In genomic region chr15:62066663-62067447, GRCh38 we compare ENCODE assay signal across 1 cellular context.
TF ChIP-seq lines count a peak whose summit lies in the region.

A gene with protein sequence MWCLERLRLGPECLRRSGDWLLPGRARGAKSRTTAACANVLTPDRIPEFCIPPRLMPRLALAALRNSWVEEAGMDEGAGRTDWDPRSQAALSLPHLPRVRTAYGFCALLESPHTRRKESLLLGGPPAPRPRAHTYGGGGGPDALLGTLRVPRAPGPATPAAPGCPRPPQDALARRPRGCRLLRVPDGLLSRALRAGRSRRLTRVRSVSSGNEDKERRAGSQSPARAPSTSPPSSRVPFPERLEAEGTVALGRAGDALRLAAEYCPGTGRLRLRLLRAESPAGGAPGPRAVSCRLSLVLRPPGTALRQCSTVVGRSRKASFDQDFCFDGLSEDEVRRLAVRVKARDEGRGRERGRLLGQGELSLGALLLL (plus strand): TSS chr15:62066977. CDS start chr15:62067614, 637 bp downstream.

TF ChIP-seq in HepG2, 621 proteins besides CTCF, POLR2A, EP300 and RAD21 (continued from another document and continues in another):
- TF ChIP-seq PRDM4 (CRISPR knock-in tag; IDR thresholded peaks at IDR 0.05; ENCODE audit: borderline replicate concordance) = no peak
- TF ChIP-seq MYPOP (CRISPR knock-in tag; IDR thresholded peaks at IDR 0.05) = peak; percentile 82
- TF ChIP-seq RERE (CRISPR knock-in tag; IDR thresholded peaks at IDR 0.05; ENCODE audit: low read depth) = no peak
- no peak for TF ChIP-seq PRDM10 (CRISPR knock-in tag; IDR thresholded peaks at IDR 0.05; ENCODE audit: low read depth)
- no peak for TF ChIP-seq SALL2 (CRISPR knock-in tag; IDR thresholded peaks at IDR 0.05)
- TF ChIP-seq MXD1 (CRISPR knock-in tag; IDR thresholded peaks at IDR 0.05) = peak; percentile 74; the same call in 1 of the 2 replicates
- peak; percentile 38; the same call in 1 of the 2 replicates for TF ChIP-seq ZNF253 (CRISPR knock-in tag; IDR thresholded peaks at IDR 0.05; ENCODE audit: borderline replicate concordance)
- 0 out of 2 replicates have a peak, but pooled peaks have one; percentile 48 for TF ChIP-seq RFXANK (CRISPR knock-in tag; IDR thresholded peaks at IDR 0.05)
- TF ChIP-seq, protein P1, sequence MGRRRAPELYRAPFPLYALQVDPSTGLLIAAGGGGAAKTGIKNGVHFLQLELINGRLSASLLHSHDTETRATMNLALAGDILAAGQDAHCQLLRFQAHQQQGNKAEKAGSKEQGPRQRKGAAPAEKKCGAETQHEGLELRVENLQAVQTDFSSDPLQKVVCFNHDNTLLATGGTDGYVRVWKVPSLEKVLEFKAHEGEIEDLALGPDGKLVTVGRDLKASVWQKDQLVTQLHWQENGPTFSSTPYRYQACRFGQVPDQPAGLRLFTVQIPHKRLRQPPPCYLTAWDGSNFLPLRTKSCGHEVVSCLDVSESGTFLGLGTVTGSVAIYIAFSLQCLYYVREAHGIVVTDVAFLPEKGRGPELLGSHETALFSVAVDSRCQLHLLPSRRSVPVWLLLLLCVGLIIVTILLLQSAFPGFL (CRISPR knock-in tag; IDR thresholded peaks at IDR 0.05) = no peak
- TF ChIP-seq CSRNP1 (CRISPR knock-in tag; IDR thresholded peaks at IDR 0.05) = peak; percentile 91
- 0 out of 2 replicates have a peak, but pooled peaks have one; percentile 32 for TF ChIP-seq HOXA9 (CRISPR knock-in tag; IDR thresholded peaks at IDR 0.05; ENCODE audit: borderline replicate concordance)
- TF ChIP-seq CEBPG (CRISPR knock-in tag; IDR thresholded peaks at IDR 0.05) = no peak
- TF ChIP-seq, protein P2, sequence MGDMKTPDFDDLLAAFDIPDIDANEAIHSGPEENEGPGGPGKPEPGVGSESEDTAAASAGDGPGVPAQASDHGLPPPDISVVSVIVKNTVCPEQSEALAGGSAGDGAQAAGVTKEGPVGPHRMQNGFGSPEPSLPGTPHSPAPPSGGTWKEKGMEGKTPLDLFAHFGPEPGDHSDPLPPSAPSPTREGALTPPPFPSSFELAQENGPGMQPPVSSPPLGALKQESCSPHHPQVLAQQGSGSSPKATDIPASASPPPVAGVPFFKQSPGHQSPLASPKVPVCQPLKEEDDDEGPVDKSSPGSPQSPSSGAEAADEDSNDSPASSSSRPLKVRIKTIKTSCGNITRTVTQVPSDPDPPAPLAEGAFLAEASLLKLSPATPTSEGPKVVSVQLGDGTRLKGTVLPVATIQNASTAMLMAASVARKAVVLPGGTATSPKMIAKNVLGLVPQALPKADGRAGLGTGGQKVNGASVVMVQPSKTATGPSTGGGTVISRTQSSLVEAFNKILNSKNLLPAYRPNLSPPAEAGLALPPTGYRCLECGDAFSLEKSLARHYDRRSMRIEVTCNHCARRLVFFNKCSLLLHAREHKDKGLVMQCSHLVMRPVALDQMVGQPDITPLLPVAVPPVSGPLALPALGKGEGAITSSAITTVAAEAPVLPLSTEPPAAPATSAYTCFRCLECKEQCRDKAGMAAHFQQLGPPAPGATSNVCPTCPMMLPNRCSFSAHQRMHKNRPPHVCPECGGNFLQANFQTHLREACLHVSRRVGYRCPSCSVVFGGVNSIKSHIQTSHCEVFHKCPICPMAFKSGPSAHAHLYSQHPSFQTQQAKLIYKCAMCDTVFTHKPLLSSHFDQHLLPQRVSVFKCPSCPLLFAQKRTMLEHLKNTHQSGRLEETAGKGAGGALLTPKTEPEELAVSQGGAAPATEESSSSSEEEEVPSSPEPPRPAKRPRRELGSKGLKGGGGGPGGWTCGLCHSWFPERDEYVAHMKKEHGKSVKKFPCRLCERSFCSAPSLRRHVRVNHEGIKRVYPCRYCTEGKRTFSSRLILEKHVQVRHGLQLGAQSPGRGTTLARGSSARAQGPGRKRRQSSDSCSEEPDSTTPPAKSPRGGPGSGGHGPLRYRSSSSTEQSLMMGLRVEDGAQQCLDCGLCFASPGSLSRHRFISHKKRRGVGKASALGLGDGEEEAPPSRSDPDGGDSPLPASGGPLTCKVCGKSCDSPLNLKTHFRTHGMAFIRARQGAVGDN (CRISPR knock-in tag; IDR thresholded peaks at IDR 0.05) = peak; percentile 80
- no peak for TF ChIP-seq MBD4 (IDR thresholded peaks at IDR 0.05; ENCODE audit: borderline replicate concordance, low read length)
- TF ChIP-seq, protein P3, sequence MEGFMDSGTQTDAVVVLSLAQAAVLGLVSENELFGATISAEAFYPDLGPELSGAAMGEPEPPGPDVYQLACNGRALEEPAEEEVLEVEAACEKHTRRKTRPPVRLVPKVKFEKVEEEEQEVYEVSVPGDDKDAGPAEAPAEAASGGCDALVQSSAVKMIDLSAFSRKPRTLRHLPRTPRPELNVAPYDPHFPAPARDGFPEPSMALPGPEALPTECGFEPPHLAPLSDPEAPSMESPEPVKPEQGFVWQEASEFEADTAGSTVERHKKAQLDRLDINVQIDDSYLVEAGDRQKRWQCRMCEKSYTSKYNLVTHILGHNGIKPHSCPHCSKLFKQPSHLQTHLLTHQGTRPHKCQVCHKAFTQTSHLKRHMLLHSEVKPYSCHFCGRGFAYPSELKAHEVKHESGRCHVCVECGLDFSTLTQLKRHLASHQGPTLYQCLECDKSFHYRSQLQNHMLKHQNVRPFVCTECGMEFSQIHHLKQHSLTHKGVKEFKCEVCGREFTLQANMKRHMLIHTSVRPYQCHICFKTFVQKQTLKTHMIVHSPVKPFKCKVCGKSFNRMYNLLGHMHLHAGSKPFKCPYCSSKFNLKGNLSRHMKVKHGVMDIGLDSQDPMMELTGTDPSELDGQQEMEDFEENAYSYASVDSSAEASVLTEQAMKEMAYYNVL (CRISPR knock-in tag; IDR thresholded peaks at IDR 0.05; ENCODE audit: borderline replicate concordance) = no peak
- TF ChIP-seq ZNF382 (CRISPR knock-in tag; IDR thresholded peaks at IDR 0.05; ENCODE audit: borderline replicate concordance) = no peak
- TF ChIP-seq ZNF160 (CRISPR knock-in tag; IDR thresholded peaks at IDR 0.05) = no peak
- no peak; the same call in 1 of the 2 replicates for TF ChIP-seq ZFP1 (CRISPR knock-in tag; IDR thresholded peaks at IDR 0.05)
- TF ChIP-seq ZNF629 (CRISPR knock-in tag; conservative IDR thresholded peaks at IDR 0.05) = no peak
- TF ChIP-seq YEATS4 (CRISPR knock-in tag; IDR thresholded peaks at IDR 0.05; ENCODE audit: borderline replicate concordance) = peak; percentile 61; the same call in 1 of the 2 replicates
- peak; percentile 68 for TF ChIP-seq NFYB (CRISPR knock-in tag; IDR thresholded peaks at IDR 0.05)
- TF ChIP-seq ZKSCAN5 (CRISPR knock-in tag; IDR thresholded peaks at IDR 0.05) = no peak
- peak; percentile 92 for TF ChIP-seq HDAC1 (CRISPR knock-in tag; IDR thresholded peaks at IDR 0.05)
- TF ChIP-seq MAF1 (CRISPR knock-in tag; IDR thresholded peaks at IDR 0.05; ENCODE audit: borderline replicate concordance) = no peak
- peak; percentile 46; the same call in 1 of the 2 replicates for TF ChIP-seq ZNF792 (CRISPR knock-in tag; IDR thresholded peaks at IDR 0.05)
